In genomic region chr12:88628856-88629509, GRCh38 we compare ENCODE assay signal across 27 cellular contexts. TPM values are rescaled to one million over a fixed set of nuclear protein-coding genes. Genes with fewer than 3 reads are reported as not detected.
A peak's percentile ranks its signal among the peaks of the same experiment; 100 is the strongest.
DNase-seq lines count a peak whose midpoint lies in the region; ATAC-seq and TF ChIP-seq lines count a peak whose summit lies in the region.
"Had no signal": no experiment of that assay in that cellular context is flagged by ENCODE, and none has a peak within 500 bp of the region (broad histone marks: within the 10 kb centered on the region; RNA-seq: fewer than 3 reads in every experiment).

No MANE protein-coding gene starts in this region.

- BruUV-seq in PC-9 (replicated peaks; lab: Mats Ljungman, UMichigan): no TSS peak

- H4K20me1 ChIP-seq in hepatocyte (ENCODE audit: insufficient read depth, poor library complexity, severe bottlenecking) (no peaks in the 10 kb centered on the region), PC-9 (ENCODE audit: insufficient read depth) (no peaks in the 10 kb centered on the region)

- H3K27ac ChIP-seq in body of pancreas (peak overlapping the region in 3 of 4 donors; percentile 10 to 47 (median 28)), hepatocyte (no peak overlapping the region), PC-9 (no peak overlapping the region)
- H3K27ac ChIP-seq: dorsolateral prefrontal cortex, foreskin keratinocyte, prostate gland, upper lobe of right lung, WERI-Rb-1 had no signal

- 31 to 34% methylated on average over 2 of the region's 2 CpGs for WGBS in body of pancreas, 2 donors
- WGBS in hepatocyte (ENCODE audit: low lambda C conversion rate, missing lambda C conversion rate): 75% methylated on average over 2 of the region's 2 CpGs

- H3K4me3 ChIP-seq in HFF-Myc (replicated peaks; ENCODE audit: low read depth, low read length) (no peak overlapping the region), body of pancreas (no peak overlapping the region), hepatocyte (no peak overlapping the region), PC-9 (no peak overlapping the region)
- H3K4me3 ChIP-seq: dorsolateral prefrontal cortex, MG63, prostate gland, upper lobe of right lung had no signal

- no peak overlapping the region for H2AFZ ChIP-seq in hepatocyte
- H2AFZ ChIP-seq in PC-9: no peak overlapping the region

- TF ChIP-seq CTCF in HFF-Myc (IDR thresholded peaks at IDR 0.05; ENCODE audit: low read depth, low read length, missing control alignments) (no peak), body of pancreas (IDR thresholded peaks at IDR 0.05) (no peak), hepatocyte (IDR thresholded peaks at IDR 0.05; ENCODE audit: poor library complexity) (no peak), PC-9 (conservative IDR thresholded peaks at IDR 0.05) (no peak)

- intact Hi-C loops in body of pancreas (cut with DNase I) (no loop called here), PC-9 (cut with micrococcal nuclease; ENCODE audit: unreplicated experiment) (no loop called here)

- no peak overlapping the region for H3K27ac Mint-ChIP-seq in stimulated activated memory B cell treated with anti-CD40 and anti-IgM and Interleukin-4, amounts not matched to agents 10 μg/mL and 1 μg/mL and 100 μg/mL, for 72 hours
- H3K27ac Mint-ChIP-seq: activated CD4-positive, alpha-beta T cell treated with anti-CD3 and anti-CD28 coated beads, Interleukin-2, amount 10 ng/mL, durations not matched to agents 24 days and 14 days; CD4-positive, CD25-positive, alpha-beta regulatory T cell; naive B cell had no signal

- no peaks in the 10 kb centered on the region for H3K27me3 Mint-ChIP-seq in stimulated activated memory B cell treated with anti-CD40 and anti-IgM and Interleukin-4, amounts not matched to agents 10 μg/mL and 1 μg/mL and 100 μg/mL, for 72 hours
- H3K27me3 Mint-ChIP-seq: activated CD4-positive, alpha-beta T cell treated with anti-CD3 and anti-CD28 coated beads, Interleukin-2, amount 10 ng/mL, durations not matched to agents 24 days and 14 days; CD4-positive, CD25-positive, alpha-beta regulatory T cell; naive B cell had no signal

- H3K36me3 Mint-ChIP-seq in stimulated activated memory B cell treated with anti-CD40 and anti-IgM and Interleukin-4, amounts not matched to agents 10 μg/mL and 1 μg/mL and 100 μg/mL, for 72 hours: no peaks in the 10 kb centered on the region
- H3K36me3 Mint-ChIP-seq: CD4-positive, CD25-positive, alpha-beta regulatory T cell; naive B cell had no signal

- H3K27me3 ChIP-seq in body of pancreas (no peaks in the 10 kb centered on the region), hepatocyte (no peaks in the 10 kb centered on the region), PC-9 (ENCODE audit: insufficient read depth, low read depth) (no peaks in the 10 kb centered on the region)
- H3K27me3 ChIP-seq: dorsolateral prefrontal cortex, foreskin keratinocyte, MG63, upper lobe of right lung had no signal

- no peaks in the 10 kb centered on the region for H3K4me1 Mint-ChIP-seq in stimulated activated memory B cell treated with anti-CD40 and anti-IgM and Interleukin-4, amounts not matched to agents 10 μg/mL and 1 μg/mL and 100 μg/mL, for 72 hours
- H3K4me1 Mint-ChIP-seq: activated CD4-positive, alpha-beta T cell treated with anti-CD3 and anti-CD28 coated beads, Interleukin-2, amount 10 ng/mL, durations not matched to agents 24 days and 14 days; CD4-positive, CD25-positive, alpha-beta regulatory T cell; naive B cell had no signal

- H3K79me2 ChIP-seq in hepatocyte: no peaks in the 10 kb centered on the region
- H3K79me2 ChIP-seq in PC-9 (ENCODE audit: low read depth): no peaks in the 10 kb centered on the region

- H3K9me2 ChIP-seq in hepatocyte (replicated peaks; ENCODE audit: insufficient read depth) (no peaks in the 10 kb centered on the region), PC-9 (ENCODE audit: insufficient read depth) (no peaks in the 10 kb centered on the region)

- H3K9me3 ChIP-seq in body of pancreas (no peaks in the 10 kb centered on the region), hepatocyte (ENCODE audit: low read depth) (no peaks in the 10 kb centered on the region), PC-9 (ENCODE audit: insufficient read depth, low read depth) (no peaks in the 10 kb centered on the region)
- H3K9me3 ChIP-seq: MG63, prostate gland, upper lobe of right lung had no signal

- H3K4me3 Mint-ChIP-seq in stimulated activated memory B cell treated with anti-CD40 and anti-IgM and Interleukin-4, amounts not matched to agents 10 μg/mL and 1 μg/mL and 100 μg/mL, for 72 hours: no peak overlapping the region
- H3K4me3 Mint-ChIP-seq: activated CD4-positive, alpha-beta T cell treated with anti-CD3 and anti-CD28 coated beads, Interleukin-2, amount 10 ng/mL, durations not matched to agents 24 days and 14 days; CD4-positive, CD25-positive, alpha-beta regulatory T cell; naive B cell had no signal

- POLR2A ChIA-PET in PC-9 (lab: Charles Lee; ENCODE audit: unreplicated experiment): no interaction called here

- H3K9me3 Mint-ChIP-seq in stimulated activated memory B cell treated with anti-CD40 and anti-IgM and Interleukin-4, amounts not matched to agents 10 μg/mL and 1 μg/mL and 100 μg/mL, for 72 hours: no peaks in the 10 kb centered on the region
- H3K9me3 Mint-ChIP-seq: activated CD4-positive, alpha-beta T cell treated with anti-CD3 and anti-CD28 coated beads, Interleukin-2, amount 10 ng/mL, durations not matched to agents 24 days and 14 days; naive B cell had no signal

- ATAC-seq in body of pancreas: peak; percentile 84
- ATAC-seq in stimulated activated memory B cell treated with anti-CD40 and anti-IgM and Interleukin-4, amounts not matched to agents 10 μg/mL and 1 μg/mL and 100 μg/mL, for 72 hours: peak; percentile 36
- ATAC-seq in HG02840 (IDR thresholded peaks at IDR 0.05; ENCODE audit: low FRiP score, unreplicated experiment): no peak
- no peak for ATAC-seq in HG03025 (IDR thresholded peaks at IDR 0.05; ENCODE audit: low FRiP score, unreplicated experiment)
- ATAC-seq: foreskin keratinocyte, upper lobe of right lung had no signal

- H3K4me2 ChIP-seq in hepatocyte (no peak overlapping the region), PC-9 (no peak overlapping the region)

- CTCF ChIA-PET in PC-9 (lab: Charles Lee): no interaction called here

- peaks cover 17% of the 10 kb centered on the region for H3K4me1 ChIP-seq in body of pancreas
- no peaks in the 10 kb centered on the region for H3K4me1 ChIP-seq in hepatocyte (ENCODE audit: insufficient read depth)
- no peaks in the 10 kb centered on the region for H3K4me1 ChIP-seq in PC-9 (replicated peaks; ENCODE audit: insufficient read depth)
- H3K4me1 ChIP-seq: foreskin keratinocyte, prostate gland, upper lobe of right lung had no signal

- no peaks in the 10 kb centered on the region for H3K36me3 ChIP-seq in body of pancreas (replicated peaks in 1 of 2; ENCODE audit: insufficient read depth in 1 of 2, low read depth in 2 of 2)
- no peaks in the 10 kb centered on the region for H3K36me3 ChIP-seq in hepatocyte (replicated peaks; ENCODE audit: insufficient read depth, low read depth)
- no peaks in the 10 kb centered on the region for H3K36me3 ChIP-seq in PC-9 (ENCODE audit: low read depth)
- H3K36me3 ChIP-seq: MG63, prostate gland, upper lobe of right lung, WERI-Rb-1 had no signal

- no peak for TF ChIP-seq POLR2A in body of pancreas (IDR thresholded peaks at IDR 0.05)

- DNase-seq in HFF-Myc (ENCODE audit: extremely low read depth, low read depth) (peak; percentile 47), body of pancreas (peak; percentile 49 to 80 (median 68)), hepatocyte (ENCODE audit: low spot score) (peak; percentile 9), PC-9 (no peak)
- DNase-seq: activated CD4-positive, alpha-beta T cell treated with anti-CD3 and anti-CD28 coated beads, Interleukin-2, amount 10 ng/mL, durations not matched to agents 24 days and 14 days; activated T-cell treated with anti-CD3 and anti-CD28 coated beads, Interleukin-2, amount 50 U/mL, for 48 hours; CD4-positive, CD25-positive, alpha-beta regulatory T cell; cerebellar nuclear complex; dorsolateral prefrontal cortex; foreskin keratinocyte; KG1; mesendoderm; MG63; naive B cell; NCI-H1417 treated with DMSO at 0.1 percent for 48 hours; NCI-H446 treated with DMSO at 0.1 percent for 48 hours; NCI-H82; OCI-M1; small intestine; stimulated activated CD4-positive, alpha-beta T cell treated with anti-CD3 and anti-CD28 coated beads, Interleukin-1b, Interleukin-23, amount 100 ng/mL, for 48 hours; stimulated activated CD8-positive, alpha-beta memory T cell treated with anti-CD3 and anti-CD28 coated beads, Interleukin-4, amount 100 ng/mL, for 48 hours; upper lobe of right lung; WERI-Rb-1 had no signal

- 0 out of 2 replicates have a peak, but pooled peaks cover 7% of the 10 kb centered on the region for H3F3A ChIP-seq in PC-9 (ENCODE audit: insufficient read depth, low read depth)

RNA-seq across cellular contexts. Expression of gene KITLG, which starts 48.7 kb away (rescaled TPM):
- total RNA-seq in body of pancreas (1 to 10 TPM; 4.4 to 4.9 TPM), hepatocyte (28.6 and 30.4 TPM in 2 replicates), PC-9 (2021) (15.8 and 17.4 TPM in 2 replicates)
- polyA plus RNA-seq in hepatocyte: 3.1 and 4.3 TPM in 2 replicates
- total RNA-seq: CD4-positive, CD25-positive, alpha-beta regulatory T cell had no signal
- polyA plus RNA-seq: CD4-positive, CD25-positive, alpha-beta regulatory T cell had no signal

Comparison
In these comparisons a context has a peak if more than half of its experiments do, and no peak if none do; other contexts are left out.
1. DNase-seq: peak in HFF-Myc (single experiment), body of pancreas (4 of 4) and hepatocyte (single experiment); none in PC-9 (0 of 2).
2. ATAC-seq: peak in body of pancreas (single experiment) and stimulated activated memory B cell treated with anti-CD40 and anti-IgM and Interleukin-4, amounts not matched to agents 10 μg/mL and 1 μg/mL and 100 μg/mL, for 72 hours (single experiment); none in HG02840 (single experiment) and HG03025 (single experiment).
3. H3K27ac ChIP-seq: peak in body of pancreas (3 of 4); none in hepatocyte (single experiment) and PC-9 (single experiment).